In the genomic region with DNA sequence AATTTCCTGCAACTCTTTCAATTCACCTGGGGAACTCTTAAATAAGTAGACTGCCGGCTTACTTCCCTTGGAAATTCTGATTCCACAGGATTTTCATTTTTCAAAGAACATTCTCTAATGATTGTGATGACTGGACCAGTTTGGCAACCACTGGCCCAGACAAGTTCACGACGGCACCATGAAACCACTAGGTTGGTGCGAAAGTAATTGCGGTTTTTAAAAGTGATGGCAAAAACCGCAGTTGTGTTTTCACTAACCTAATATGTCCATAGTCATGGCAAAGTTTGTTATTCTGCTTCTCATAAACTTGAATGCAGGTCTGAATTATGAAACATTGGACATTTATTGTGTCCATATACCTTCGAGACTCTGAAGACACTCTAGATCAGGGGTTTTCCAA, we compare ENCODE assay signal across 1 cellular context.
TF ChIP-seq lines count a peak whose summit lies in the region.

No MANE protein-coding gene starts in this region.

TF ChIP-seq in HepG2, 621 proteins besides CTCF, POLR2A, EP300 and RAD21 (continued from another document):
- TF ChIP-seq, protein P1, sequence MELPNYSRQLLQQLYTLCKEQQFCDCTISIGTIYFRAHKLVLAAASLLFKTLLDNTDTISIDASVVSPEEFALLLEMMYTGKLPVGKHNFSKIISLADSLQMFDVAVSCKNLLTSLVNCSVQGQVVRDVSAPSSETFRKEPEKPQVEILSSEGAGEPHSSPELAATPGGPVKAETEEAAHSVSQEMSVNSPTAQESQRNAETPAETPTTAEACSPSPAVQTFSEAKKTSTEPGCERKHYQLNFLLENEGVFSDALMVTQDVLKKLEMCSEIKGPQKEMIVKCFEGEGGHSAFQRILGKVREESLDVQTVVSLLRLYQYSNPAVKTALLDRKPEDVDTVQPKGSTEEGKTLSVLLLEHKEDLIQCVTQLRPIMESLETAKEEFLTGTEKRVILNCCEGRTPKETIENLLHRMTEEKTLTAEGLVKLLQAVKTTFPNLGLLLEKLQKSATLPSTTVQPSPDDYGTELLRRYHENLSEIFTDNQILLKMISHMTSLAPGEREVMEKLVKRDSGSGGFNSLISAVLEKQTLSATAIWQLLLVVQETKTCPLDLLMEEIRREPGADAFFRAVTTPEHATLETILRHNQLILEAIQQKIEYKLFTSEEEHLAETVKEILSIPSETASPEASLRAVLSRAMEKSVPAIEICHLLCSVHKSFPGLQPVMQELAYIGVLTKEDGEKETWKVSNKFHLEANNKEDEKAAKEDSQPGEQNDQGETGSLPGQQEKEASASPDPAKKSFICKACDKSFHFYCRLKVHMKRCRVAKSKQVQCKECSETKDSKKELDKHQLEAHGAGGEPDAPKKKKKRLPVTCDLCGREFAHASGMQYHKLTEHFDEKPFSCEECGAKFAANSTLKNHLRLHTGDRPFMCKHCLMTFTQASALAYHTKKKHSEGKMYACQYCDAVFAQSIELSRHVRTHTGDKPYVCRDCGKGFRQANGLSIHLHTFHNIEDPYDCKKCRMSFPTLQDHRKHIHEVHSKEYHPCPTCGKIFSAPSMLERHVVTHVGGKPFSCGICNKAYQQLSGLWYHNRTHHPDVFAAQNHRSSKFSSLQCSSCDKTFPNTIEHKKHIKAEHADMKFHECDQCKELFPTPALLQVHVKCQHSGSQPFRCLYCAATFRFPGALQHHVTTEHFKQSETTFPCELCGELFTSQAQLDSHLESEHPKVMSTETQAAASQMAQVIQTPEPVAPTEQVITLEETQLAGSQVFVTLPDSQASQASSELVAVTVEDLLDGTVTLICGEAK (IDR thresholded peaks at IDR 0.05): peak; percentile 58; the same call in 1 of the 2 replicates
- TF ChIP-seq, protein P1 (CRISPR knock-in tag; IDR thresholded peaks at IDR 0.05): no peak
TF ChIP-seq in HepG2: peak in this region for 1.
